ENCODE assay signal across 21 cellular contexts in the genomic region with DNA sequence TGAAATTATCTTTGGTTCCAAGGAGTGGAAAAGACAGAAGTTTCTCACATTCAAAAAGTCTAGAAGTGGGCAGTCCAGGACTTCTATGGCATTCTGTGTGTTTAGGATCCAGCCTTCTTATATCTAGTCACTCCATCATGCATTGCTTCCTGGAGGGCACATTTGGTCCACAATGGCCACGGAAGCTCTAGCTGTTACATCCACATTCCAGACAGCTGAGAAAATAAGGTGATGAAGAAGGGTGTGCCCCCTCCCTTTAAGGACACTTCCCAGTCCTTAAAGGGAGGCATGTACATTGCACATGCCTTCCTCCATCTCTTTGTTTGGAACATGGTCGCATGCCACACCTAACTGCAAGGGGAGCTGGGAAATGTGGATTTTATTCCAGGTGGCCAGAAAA.
"Had no signal": no experiment of that assay in that cellular context is flagged by ENCODE, and none has a peak within 500 bp of the region (broad histone marks: within the 10 kb centered on the region; RNA-seq: fewer than 3 reads in every experiment).

No MANE protein-coding gene starts in this region.

- DNase-seq: activated B cell treated with CpG ODN at 0.5 μM for 24 hours; activated CD4-positive, alpha-beta memory T cell treated with anti-CD3 and anti-CD28 coated beads, Interleukin-2, amount 10 ng/mL, durations not matched to agents 7 days and 5 days; activated CD4-positive, alpha-beta T cell treated with anti-CD3 and anti-CD28 coated beads for 4 hours; activated CD8-positive, alpha-beta memory T cell treated with anti-CD3 and anti-CD28 coated beads, Interleukin-2, amount 10 ng/mL, durations not matched to agents 7 days and 5 days; amniotic stem cell; caudate nucleus; dorsolateral prefrontal cortex; erythroblast; heart right ventricle; immature natural killer cell; left colon; nephron progenitor cell; occipital lobe; stimulated activated naive CD8-positive, alpha-beta T cell treated with anti-CD3 and anti-CD28 coated beads, Interleukin-15, Interleukin-2, amounts not matched to agents 100 U/mL and 50 U/mL, for 24 hours; T-cell; transverse colon; uterus had no signal

- FAIRE-seq: frontal cortex had no signal

- H3K9me3 Mint-ChIP-seq: activated B cell treated with CpG ODN at 0.5 μM for 24 hours; activated CD4-positive, alpha-beta memory T cell treated with anti-CD3 and anti-CD28 coated beads, Interleukin-2, amount 10 ng/mL, durations not matched to agents 7 days and 5 days; immature natural killer cell; nephron progenitor cell; T-cell had no signal

- ATAC-seq: activated CD8-positive, alpha-beta memory T cell treated with anti-CD3 and anti-CD28 coated beads, Interleukin-2, amount 10 ng/mL, durations not matched to agents 7 days and 5 days; heart right ventricle; left colon; SK-N-SH treated with all-trans-retinoic acid at 6 μM for 48 hours; stimulated activated naive CD8-positive, alpha-beta T cell treated with anti-CD3 and anti-CD28 coated beads, Interleukin-15, Interleukin-2, amounts not matched to agents 100 U/mL and 50 U/mL, for 24 hours; T-cell had no signal

- H3K36me3 Mint-ChIP-seq: activated CD8-positive, alpha-beta memory T cell treated with anti-CD3 and anti-CD28 coated beads, Interleukin-2, amount 10 ng/mL, durations not matched to agents 7 days and 5 days; activated naive CD8-positive, alpha-beta T cell; immature natural killer cell; T-cell had no signal

- H3K27me3 ChIP-seq: heart right ventricle, transverse colon, uterus had no signal

- H3K4me1 Mint-ChIP-seq: activated B cell treated with CpG ODN at 0.5 μM for 24 hours; activated CD4-positive, alpha-beta memory T cell treated with anti-CD3 and anti-CD28 coated beads, Interleukin-2, amount 10 ng/mL, durations not matched to agents 7 days and 5 days; activated CD8-positive, alpha-beta memory T cell treated with anti-CD3 and anti-CD28 coated beads, Interleukin-2, amount 10 ng/mL, durations not matched to agents 7 days and 5 days; immature natural killer cell; T-cell had no signal

- H3K27ac ChIP-seq: dorsolateral prefrontal cortex, heart right ventricle, transverse colon, uterus had no signal

- H3K4me3 ChIP-seq: dorsolateral prefrontal cortex, heart right ventricle, lung, transverse colon, uterus had no signal

- H3K9me3 ChIP-seq: heart right ventricle, transverse colon, uterus had no signal

- H3K27ac Mint-ChIP-seq: activated B cell treated with CpG ODN at 0.5 μM for 24 hours; activated CD4-positive, alpha-beta memory T cell treated with anti-CD3 and anti-CD28 coated beads, Interleukin-2, amount 10 ng/mL, durations not matched to agents 7 days and 5 days; activated CD8-positive, alpha-beta memory T cell treated with anti-CD3 and anti-CD28 coated beads, Interleukin-2, amount 10 ng/mL, durations not matched to agents 7 days and 5 days; activated naive CD8-positive, alpha-beta T cell; immature natural killer cell; nephron progenitor cell; T-cell had no signal

- H3K36me3 ChIP-seq: heart right ventricle, transverse colon, uterus had no signal

- H3K4me3 Mint-ChIP-seq: activated B cell treated with CpG ODN at 0.5 μM for 24 hours; activated CD4-positive, alpha-beta memory T cell treated with anti-CD3 and anti-CD28 coated beads, Interleukin-2, amount 10 ng/mL, durations not matched to agents 7 days and 5 days; activated CD8-positive, alpha-beta memory T cell treated with anti-CD3 and anti-CD28 coated beads, Interleukin-2, amount 10 ng/mL, durations not matched to agents 7 days and 5 days; activated naive CD8-positive, alpha-beta T cell; immature natural killer cell; nephron progenitor cell; T-cell had no signal
